In the genomic region with DNA sequence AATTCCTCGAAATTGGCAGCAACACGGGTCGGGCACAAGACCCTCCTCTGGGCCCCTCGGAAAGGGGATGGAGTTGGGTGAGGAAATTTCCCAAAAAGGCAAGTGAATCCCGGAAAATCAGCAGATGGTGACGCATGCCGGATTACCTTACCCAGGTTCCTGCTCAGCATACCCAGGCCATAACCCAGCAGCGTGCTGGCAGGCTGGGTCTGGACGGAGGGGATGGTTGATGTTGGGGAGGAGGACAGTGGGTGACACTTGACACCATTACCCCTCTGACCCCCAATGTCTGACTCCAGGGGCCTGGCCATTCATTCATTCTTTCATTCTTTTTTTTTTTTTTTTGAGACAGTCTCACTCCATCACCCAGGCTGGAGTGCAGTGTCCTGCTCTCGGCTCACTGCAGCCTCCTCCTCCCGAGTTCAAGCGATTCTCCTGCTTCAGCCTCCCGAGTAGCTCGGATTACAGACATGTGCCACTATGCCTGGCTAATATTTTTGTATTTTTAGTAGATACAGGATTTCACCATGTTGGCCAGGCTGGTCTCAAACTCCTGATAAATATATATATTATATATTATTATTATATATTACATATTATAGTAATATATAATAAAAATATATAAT, we compare ENCODE assay signal across 8 cellular contexts. TPM values are rescaled to one million over a fixed set of nuclear protein-coding genes. Genes with fewer than 3 reads are reported as not detected.
DNase-seq lines count a peak whose midpoint lies in the region; ATAC-seq and TF ChIP-seq lines count a peak whose summit lies in the region.

No MANE protein-coding gene starts in this region.

- H3K27me3 ChIP-seq in CD4-positive, alpha-beta T cell (ENCODE audit: control insufficient read depth, insufficient read depth, low read length), result peaks cover 12% of the 10 kb centered on the region
- no peaks in the 10 kb centered on the region for H3K27me3 ChIP-seq in esophagus muscularis mucosa

- intact Hi-C loops in CD4-positive, alpha-beta T cell (cut with DNase I, micrococcal nuclease), result no loop called here
- intact Hi-C loops in esophagus muscularis mucosa (cut with DNase I), result no loop called here

- POLR2A ChIA-PET in CD4-positive, alpha-beta T cell (lab: Charles Lee), result no interaction called here
- POLR2A ChIA-PET in HEK293T (lab: Yijun Ruan, JAX) (interaction anchor here (0.9 to 1.6 kb wide), 6 partner anchors 9 to 35 kb away, joined by 3 to 10 read pairs (median 5); no protein-coding TSS in a partner anchor), T-cell (lab: Charles Lee) (no interaction called here)

- no peaks in the 10 kb centered on the region for H3K9me3 Mint-ChIP-seq in CD4-positive, alpha-beta T cell
- no peaks in the 10 kb centered on the region for H3K9me3 Mint-ChIP-seq in T-cell
- H3K9me3 Mint-ChIP-seq in nephron progenitor cell, result no peaks in the 10 kb centered on the region

- peaks cover 37 to 48% (median 43%) of the 10 kb centered on the region in 4 donors for H3K4me1 ChIP-seq in esophagus muscularis mucosa

- H3K27ac Mint-ChIP-seq in CD4-positive, alpha-beta T cell, result no peak overlapping the region
- no peak overlapping the region for H3K27ac Mint-ChIP-seq in T-cell
- peak overlapping the region; percentile 54 for H3K27ac Mint-ChIP-seq in nephron progenitor cell

- no peaks in the 10 kb centered on the region for H3K36me3 Mint-ChIP-seq in CD4-positive, alpha-beta T cell (ENCODE audit: low read depth)
- H3K36me3 Mint-ChIP-seq in T-cell, result no peaks in the 10 kb centered on the region
- peaks cover 4% of the 10 kb centered on the region for H3K36me3 Mint-ChIP-seq in nephron progenitor cell (ENCODE audit: low read depth)

- no peak for DNase-seq in CD4-positive, alpha-beta T cell
- DNase-seq in HEK293T (ENCODE audit: extremely low spot score) (peak; percentile 53), T-cell (no peak), esophagus muscularis mucosa (ENCODE audit: extremely low spot score) (no peak), nephron progenitor cell (peak; percentile 41), NAMALWA (ENCODE audit: low spot score) (no peak)

- no peak for TF ChIP-seq CTCF in CD4-positive, alpha-beta T cell (IDR thresholded peaks at IDR 0.05)
- TF ChIP-seq CTCF in esophagus muscularis mucosa (IDR thresholded peaks at IDR 0.05), result no peak
- TF ChIP-seq CTCF in nephron progenitor cell (IDR thresholded peaks at IDR 0.05), result no peak

- H3K4me3 Mint-ChIP-seq in CD4-positive, alpha-beta T cell, result peak overlapping the region; percentile 62
- H3K4me3 Mint-ChIP-seq in T-cell, result peak overlapping the region; percentile 66 to 71 (median 69)
- H3K4me3 Mint-ChIP-seq in nephron progenitor cell, result peak overlapping the region; percentile 87

- H3K9me3 ChIP-seq in CD4-positive, alpha-beta T cell (ENCODE audit: control insufficient read depth, low read length), result no peaks in the 10 kb centered on the region
- H3K9me3 ChIP-seq in esophagus muscularis mucosa, result no peaks in the 10 kb centered on the region

- no peak for ATAC-seq in CD4-positive, alpha-beta T cell (ENCODE audit: poor library complexity)
- ATAC-seq in T-cell (replicated peaks in 1 of 4) (peak in 2 of 4 experiments; percentile 26 to 44), HG02973 (IDR thresholded peaks at IDR 0.05; ENCODE audit: unreplicated experiment) (no peak), HG02884 (IDR thresholded peaks at IDR 0.05; ENCODE audit: unreplicated experiment) (no peak)

- no peaks in the 10 kb centered on the region for H3K4me1 Mint-ChIP-seq in CD4-positive, alpha-beta T cell (ENCODE audit: low read depth)
- H3K4me1 Mint-ChIP-seq in T-cell (peaks cover 0 to 8% (median 6%) of the 10 kb centered on the region in 3 donors), nephron progenitor cell (peaks cover 9% of the 10 kb centered on the region)

- H3K27me3 Mint-ChIP-seq in CD4-positive, alpha-beta T cell, result peaks cover 22% of the 10 kb centered on the region
- H3K27me3 Mint-ChIP-seq in T-cell (peaks cover 15 to 32% of the 10 kb centered on the region in 2 donors), nephron progenitor cell (ENCODE audit: low read depth, poor library complexity) (peaks cover 9% of the 10 kb centered on the region)

- 13% methylated on average over 7 of the region's 14 CpGs for WGBS in esophagus muscularis mucosa

- CTCF ChIA-PET in CD4-positive, alpha-beta T cell (lab: Charles Lee), result no interaction called here
- CTCF ChIA-PET in HEK293T (lab: Yijun Ruan, JAX) (interaction anchor here (0.7 to 0.8 kb wide), 2 partner anchors 60 to 74 kb away, joined by 3 to 4 read pairs; no protein-coding TSS in a partner anchor), T-cell (lab: Charles Lee) (no interaction called here)

- peak overlapping the region; percentile 89 to 98 (median 96) for H3K4me3 ChIP-seq in esophagus muscularis mucosa

- no peak overlapping the region for H3K27ac ChIP-seq in CD4-positive, alpha-beta T cell (ENCODE audit: low read depth, low read length)
- H3K27ac ChIP-seq in esophagus muscularis mucosa (replicated peaks in 1 of 4), result peak overlapping the region; percentile 89 to 95 (median 90)

- TF ChIP-seq POLR2A in esophagus muscularis mucosa (IDR thresholded peaks at IDR 0.05; ENCODE audit: low read depth), result no peak

- peaks cover 0 to 27% (median 20%) of the 10 kb centered on the region in 4 donors for H3K36me3 ChIP-seq in esophagus muscularis mucosa

- TF ChIP-seq EP300 in esophagus muscularis mucosa (IDR thresholded peaks at IDR 0.05), result peak; percentile 73

TF ChIP-seq in HEK293T, 16 proteins besides CTCF, POLR2A, EP300 and RAD21:
- TF ChIP-seq ZNF384 (IDR thresholded peaks at IDR 0.05) (peak; percentile 88), SP1 (IDR thresholded peaks at IDR 0.05) (no peak)

RNA-seq across cellular contexts. Expression of a gene that starts 0.8 kb away (rescaled TPM):
- total RNA-seq in CD4-positive, alpha-beta T cell, result under 1 TPM; 0.67 to 0.82 TPM
- total RNA-seq in T-cell, result 1 to 10 TPM; 1.2 to 3.4 (median 2.8) TPM
- 10 to 100 TPM; 20.8 to 58.3 (median 49.0) TPM for total RNA-seq in esophagus muscularis mucosa

RNA-seq across cellular contexts. Expression of a gene that starts 26.8 kb away (rescaled TPM):
- under 1 TPM; 0.27 to 0.78 TPM for total RNA-seq in CD4-positive, alpha-beta T cell
- total RNA-seq in T-cell (1 to 10 TPM in 3 of 5 donors, under 1 TPM in 2; 0.57 to 2.7 (median 1.0) TPM), esophagus muscularis mucosa (1 to 10 TPM; 2.5 to 5.1 (median 3.7) TPM)

RNA-seq across cellular contexts. Expression of a gene that starts 31.1 kb away (rescaled TPM):
- total RNA-seq in CD4-positive, alpha-beta T cell, result not detected
- total RNA-seq in T-cell, result not detected
- not detected for total RNA-seq in esophagus muscularis mucosa

RNA-seq across cellular contexts. Expression of a gene that starts 54.4 kb away (rescaled TPM):
- not detected for total RNA-seq in CD4-positive, alpha-beta T cell
- total RNA-seq in T-cell, result not detected
- total RNA-seq in esophagus muscularis mucosa, result not detected

Comparison
In these comparisons a context has a peak if more than half of its experiments do, and no peak if none do; other contexts are left out.
1. DNase-seq: peak in HEK293T (single experiment) and nephron progenitor cell (single experiment); none in CD4-positive, alpha-beta T cell (0 of 10), T-cell (0 of 34), esophagus muscularis mucosa (single experiment) and NAMALWA (single experiment).
2. RNA of a gene that starts 0.8 kb away (total RNA-seq): 20.8 to 58.3 TPM in esophagus muscularis mucosa; 1.2 to 3.4 TPM in T-cell and 0.67 to 0.82 TPM in CD4-positive, alpha-beta T cell; every median in the first group is over 4 times any median in the second.
3. Peak in every context shown above with its lines, with median percentiles within 50 percentile points of each other: H3K4me3 Mint-ChIP-seq.